Comparison of ENCODE assay signal across 10 cellular contexts in genomic region chr1:211938473-211939080, GRCh38.
A peak's percentile ranks its signal among the peaks of the same experiment; 100 is the strongest.
DNase-seq lines count a peak whose midpoint lies in the region; ATAC-seq and TF ChIP-seq lines count a peak whose summit lies in the region.
"Had no signal": no experiment of that assay in that cellular context is flagged by ENCODE, and none has a peak within 500 bp of the region (broad histone marks: within the 10 kb centered on the region; RNA-seq: fewer than 3 reads in every experiment).

No MANE protein-coding gene starts in this region.

- peak; percentile 11 for ATAC-seq in GM19468 (IDR thresholded peaks at IDR 0.05; ENCODE audit: extremely low read depth, unreplicated experiment)
- ATAC-seq in stimulated activated naive CD8-positive, alpha-beta T cell treated with anti-CD3 and anti-CD28 coated beads, Interleukin-15, amount 100 ng/mL, for 72 hours: no peak
- ATAC-seq: stimulated activated memory B cell treated with anti-CD40 and anti-IgM and Interleukin-4, amounts not matched to agents 10 μg/mL and 1 μg/mL and 100 μg/mL, for 72 hours had no signal

- H3K36me3 ChIP-seq in ACC112 (ENCODE audit: insufficient read depth, low read length) (no peaks in the 10 kb centered on the region), OCI-LY7 (ENCODE audit: insufficient read depth, low read length) (peaks cover 29% of the 10 kb centered on the region), mammary epithelial cell (ENCODE audit: insufficient read depth, low read length) (peaks cover 4% of the 10 kb centered on the region)

- H3K9me2 ChIP-seq in OCI-LY7 (ENCODE audit: insufficient read depth, low read length): no peaks in the 10 kb centered on the region

- in situ Hi-C loops in mammary epithelial cell (cut with MboI; ENCODE audit: low sequenced_read_pairs in 2 of 2): loop anchor here in 1 of 2 donors (25.0 kb wide), 1 partner anchor 226 kb away; no protein-coding TSS in a partner anchor

- dilution Hi-C loops in mammary epithelial cell (cut with HindIII; ENCODE audit: low sequenced_read_pairs): no loop called here

- H3K27me3 ChIP-seq in ACC112 (ENCODE audit: insufficient read depth, low read length) (no peaks in the 10 kb centered on the region), mammary epithelial cell (ENCODE audit: insufficient read depth, low read length) (no peaks in the 10 kb centered on the region)

- H3K27ac Mint-ChIP-seq in immature natural killer cell: peak overlapping the region; percentile 58 to 89 (median 82)
- no peak overlapping the region for H3K27ac Mint-ChIP-seq in stimulated activated naive CD8-positive, alpha-beta T cell treated with anti-CD3 and anti-CD28 coated beads, Interleukin-15, amount 100 ng/mL, for 72 hours
- H3K27ac Mint-ChIP-seq: brain; stimulated activated memory B cell treated with anti-CD40 and anti-IgM and Interleukin-4, amounts not matched to agents 10 μg/mL and 1 μg/mL and 100 μg/mL, for 72 hours had no signal

- peak overlapping the region; percentile 72 to 81 (median 81) for H3K4me3 Mint-ChIP-seq in immature natural killer cell
- H3K4me3 Mint-ChIP-seq in stimulated activated naive CD8-positive, alpha-beta T cell treated with anti-CD3 and anti-CD28 coated beads, Interleukin-15, amount 100 ng/mL, for 72 hours: peak overlapping the region in 1 of 2 donors; percentile 13
- H3K4me3 Mint-ChIP-seq: brain; stimulated activated memory B cell treated with anti-CD40 and anti-IgM and Interleukin-4, amounts not matched to agents 10 μg/mL and 1 μg/mL and 100 μg/mL, for 72 hours had no signal

- H3K4me3 ChIP-seq in ACC112 (ENCODE audit: low read depth, low read length): peak overlapping the region; percentile 61
- no peak overlapping the region for H3K4me3 ChIP-seq in OCI-LY7 (ENCODE audit: low read depth, low read length, poor library complexity, severe bottlenecking)
- H3K4me3 ChIP-seq in mammary epithelial cell (replicated peaks in 1 of 3; ENCODE audit: insufficient read depth in 1 of 3, low read depth in 2 of 3, low read length in 3 of 3): no peak overlapping the region

- BruUV-seq in OCI-LY7 (replicated peaks; lab: Mats Ljungman, UMichigan) (no TSS peak), mammary epithelial cell (replicated peaks; lab: Mats Ljungman, UMichigan) (no TSS peak)

- H3K27ac ChIP-seq in ACC112 (ENCODE audit: low read depth, low read length) (no peak overlapping the region), OCI-LY7 (ENCODE audit: low read depth, low read length, poor library complexity, severe bottlenecking) (no peak overlapping the region), mammary epithelial cell (ENCODE audit: insufficient read depth, low read depth, low read length) (no peak overlapping the region)

- peak overlapping the region; percentile 28 for H2AFZ ChIP-seq in ACC112 (ENCODE audit: low read length, unreplicated experiment)
- H2AFZ ChIP-seq in OCI-LY7 (ENCODE audit: low read length): no peak overlapping the region
- H2AFZ ChIP-seq in mammary epithelial cell (ENCODE audit: low read depth, low read length): no peak overlapping the region

- TF ChIP-seq CTCF in OCI-LY7 (conservative IDR thresholded peaks at IDR 0.05; ENCODE audit: low read length) (no peak), mammary epithelial cell (conservative IDR thresholded peaks at IDR 0.05 in 1 of 2, IDR thresholded peaks at IDR 0.05 in 1 of 2; ENCODE audit: extremely low read depth in 1 of 2, insufficient read depth in 1 of 2, low read depth in 1 of 2, low read length in 2 of 2) (no peak)

- no peaks in the 10 kb centered on the region for H3K27me3 Mint-ChIP-seq in immature natural killer cell (ENCODE audit: low read depth in 3 of 3)
- peaks cover 6% of the 10 kb centered on the region for H3K27me3 Mint-ChIP-seq in stimulated activated naive CD8-positive, alpha-beta T cell treated with anti-CD3 and anti-CD28 coated beads, Interleukin-15, amount 100 ng/mL, for 72 hours
- H3K27me3 Mint-ChIP-seq: brain; stimulated activated memory B cell treated with anti-CD40 and anti-IgM and Interleukin-4, amounts not matched to agents 10 μg/mL and 1 μg/mL and 100 μg/mL, for 72 hours had no signal

- peaks cover 34 to 45% of the 10 kb centered on the region in 2 donors for H3K4me1 Mint-ChIP-seq in immature natural killer cell
- peaks cover 58% of the 10 kb centered on the region for H3K4me1 Mint-ChIP-seq in stimulated activated naive CD8-positive, alpha-beta T cell treated with anti-CD3 and anti-CD28 coated beads, Interleukin-15, amount 100 ng/mL, for 72 hours

- H4K20me1 ChIP-seq in OCI-LY7 (ENCODE audit: insufficient read depth, low read length) (no peaks in the 10 kb centered on the region), mammary epithelial cell (ENCODE audit: insufficient read depth, low read length) (no peaks in the 10 kb centered on the region)

- CTCF ChIA-PET in OCI-LY7 (lab: Charles Lee; ENCODE audit: unreplicated experiment): no interaction called here
- CTCF ChIA-PET in mammary epithelial cell (lab: Charles Lee; ENCODE audit: low non-redundant PET): no interaction called here

- H3K36me3 Mint-ChIP-seq in immature natural killer cell: peaks cover 0 to 15% (median 13%) of the 10 kb centered on the region in 3 donors

- H3K9me3 Mint-ChIP-seq in immature natural killer cell: no peaks in the 10 kb centered on the region
- H3K9me3 Mint-ChIP-seq in stimulated activated naive CD8-positive, alpha-beta T cell treated with anti-CD3 and anti-CD28 coated beads, Interleukin-15, amount 100 ng/mL, for 72 hours: no peaks in the 10 kb centered on the region
- H3K9me3 Mint-ChIP-seq: brain; stimulated activated memory B cell treated with anti-CD40 and anti-IgM and Interleukin-4, amounts not matched to agents 10 μg/mL and 1 μg/mL and 100 μg/mL, for 72 hours had no signal

- H3K79me2 ChIP-seq in ACC112 (ENCODE audit: control insufficient read depth, insufficient read depth, low read length, unreplicated experiment) (no peaks in the 10 kb centered on the region), OCI-LY7 (ENCODE audit: insufficient read depth, low read depth, low read length) (no peaks in the 10 kb centered on the region), mammary epithelial cell (ENCODE audit: insufficient read depth, low read length) (no peaks in the 10 kb centered on the region)

- H3K9me3 ChIP-seq in OCI-LY7 (ENCODE audit: low read length): no peaks in the 10 kb centered on the region
- H3K9me3 ChIP-seq in mammary epithelial cell (replicated peaks; ENCODE audit: insufficient read depth, low read length): no peaks in the 10 kb centered on the region

- DNase-seq in OCI-LY7 (ENCODE audit: low spot score) (peak; percentile 14), immature natural killer cell (peak; percentile 31 to 43 (median 42)), NCI-H748 (lab: John Stamatoyannopoulos, UW; ENCODE audit: unreplicated experiment) (no peak), mammary epithelial cell (no peak), NCI-H748 treated with DMSO at 0.1 percent for 48 hours (lab: John Stamatoyannopoulos, UW) (no peak)
- no peak for DNase-seq in stimulated activated naive CD8-positive, alpha-beta T cell treated with anti-CD3 and anti-CD28 coated beads, Interleukin-15, amount 100 ng/mL, for 72 hours

- 89% methylated on average over 3 of the region's 3 CpGs for WGBS in mammary epithelial cell (ENCODE audit: low coverage, missing lambda C conversion rate)

- no peak overlapping the region for H3K9ac ChIP-seq in mammary epithelial cell (ENCODE audit: insufficient read depth, low read length)

- POLR2A ChIA-PET in OCI-LY7 (lab: Charles Lee): interaction anchor here (0.6 to 0.7 kb wide), 3 partner anchors 14 to 239 kb away, joined by 3 to 6 read pairs (median 5); no protein-coding TSS in a partner anchor

- H3K4me2 ChIP-seq in OCI-LY7 (ENCODE audit: low read length) (peak overlapping the region; percentile 28; the same call in 1 of the 2 replicates), mammary epithelial cell (ENCODE audit: insufficient read depth, low read depth, low read length) (no peak overlapping the region)

- intact Hi-C loops in OCI-LY7 (cut with micrococcal nuclease; ENCODE audit: unreplicated experiment): no loop called here
- intact Hi-C loops in mammary epithelial cell (cut with micrococcal nuclease): no loop called here

- H3K4me1 ChIP-seq in ACC112 (ENCODE audit: control insufficient read depth, insufficient read depth, low read length, unreplicated experiment) (peaks cover 7% of the 10 kb centered on the region), OCI-LY7 (ENCODE audit: insufficient read depth, low read length, poor library complexity, severe bottlenecking) (peaks cover 19% of the 10 kb centered on the region), mammary epithelial cell (ENCODE audit: insufficient read depth, low read length) (no peaks in the 10 kb centered on the region)

Comparison
In these comparisons a context has a peak if more than half of its experiments do, and no peak if none do; other contexts are left out.
1. DNase-seq: peak in OCI-LY7 (single experiment) and immature natural killer cell (3 of 3); none in stimulated activated naive CD8-positive, alpha-beta T cell treated with anti-CD3 and anti-CD28 coated beads, Interleukin-15, amount 100 ng/mL, for 72 hours (0 of 2), NCI-H748 (single experiment), mammary epithelial cell (single experiment) and NCI-H748 treated with DMSO at 0.1 percent for 48 hours (single experiment).
2. H3K27ac Mint-ChIP-seq: peak in immature natural killer cell (6 of 6); none in stimulated activated naive CD8-positive, alpha-beta T cell treated with anti-CD3 and anti-CD28 coated beads, Interleukin-15, amount 100 ng/mL, for 72 hours (0 of 2).